ENCODE assay signal across 8 cellular contexts in the genomic region with DNA sequence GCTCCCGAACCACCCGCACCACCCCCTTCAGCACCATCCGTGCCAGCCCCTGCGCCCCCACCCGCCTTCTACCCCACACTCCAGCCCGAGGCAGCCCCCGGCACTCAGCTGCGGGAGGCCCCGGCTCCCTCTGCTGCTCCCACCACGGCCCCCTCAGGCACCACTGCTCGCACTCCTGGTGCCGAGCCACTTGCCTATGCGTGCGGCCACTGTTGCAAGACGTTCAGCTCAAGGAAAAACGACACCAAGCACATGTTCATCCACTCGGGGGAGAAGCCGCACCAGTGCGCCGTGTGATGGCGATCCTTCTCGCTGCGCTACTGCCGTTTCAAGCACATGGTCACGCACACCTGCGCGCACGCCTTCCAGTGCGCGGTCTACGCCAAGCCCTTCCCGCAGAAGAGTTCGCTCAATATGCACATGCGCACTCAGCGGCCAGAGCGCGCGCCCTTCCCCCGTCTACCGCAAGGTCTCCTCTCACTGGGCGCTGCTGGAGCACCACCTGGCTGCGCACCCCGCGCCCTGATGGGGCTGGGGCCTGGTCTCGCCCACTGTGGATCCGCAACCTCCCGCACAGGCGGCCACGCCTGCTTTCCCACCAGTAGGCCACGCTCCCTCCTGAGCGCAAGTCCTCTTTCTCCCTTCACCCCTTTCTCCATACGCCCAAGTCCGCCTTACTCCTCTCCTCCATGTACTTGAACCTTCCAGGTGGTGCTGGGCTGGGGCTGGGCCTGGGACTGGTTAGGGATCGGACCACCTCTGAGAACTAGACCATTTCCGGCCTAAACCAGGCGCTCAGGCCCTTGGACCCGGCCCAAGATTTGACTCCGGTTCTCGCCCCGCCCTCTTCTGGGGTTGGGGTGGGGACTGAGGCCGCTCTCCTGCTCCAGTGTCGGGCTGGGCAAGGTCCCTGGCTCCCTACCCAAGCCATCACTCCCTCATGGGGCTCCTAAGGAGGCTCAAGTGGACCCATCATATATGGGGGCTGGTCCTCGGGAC.
DNase-seq lines count a peak whose midpoint lies in the region; ATAC-seq, FAIRE-seq and TF ChIP-seq lines count a peak whose summit lies in the region.
"Not testable (repeated sequence)": the region's sequence is repeated elsewhere in the genome, so short reads cannot be mapped to it uniquely, and the experiment has no call there.

No MANE protein-coding gene starts in this region.

- not testable (repeated sequence) for TF ChIP-seq EP300 in A549 (IDR thresholded peaks at IDR 0.05)

- peak; percentile 85 to 87 for ATAC-seq in A549
- ATAC-seq in HG03354 (IDR thresholded peaks at IDR 0.05; ENCODE audit: poor library complexity, severe bottlenecking, unreplicated experiment) = peak; percentile 28
- peak; percentile 22 for ATAC-seq in T-helper 17 cell
- ATAC-seq in activated T-helper 17 cell treated with anti-CD3 and anti-CD28 coated beads, Interleukin-2, amount 50 U/mL, for 72 hours (replicated peaks) = peak; percentile 67
- peak; percentile 88 for ATAC-seq in esophagus mucosa
- peak; percentile 85 to 86 for ATAC-seq in right cardiac atrium
- ATAC-seq in mucosa of descending colon = peak; percentile 87
- peak; percentile 33 to 40 for ATAC-seq in stimulated activated naive B cell treated with anti-CD40 and anti-IgM and Interleukin-4, amounts not matched to agents 10 μg/mL and 1 μg/mL and 100 μg/mL, for 72 hours (replicated peaks)

- H3K4me3 ChIP-seq in A549; right cardiac atrium (ENCODE audit: low read length); mucosa of descending colon: not testable (repeated sequence)

- TF ChIP-seq RAD21 in A549 (conservative IDR thresholded peaks at IDR 0.05 in 1 of 2, IDR thresholded peaks at IDR 0.05 in 1 of 2) = not testable (repeated sequence)

- not testable (repeated sequence) for H3K9me3 ChIP-seq in A549; T-helper 17 cell (ENCODE audit: control insufficient read depth, low read length, poor library complexity, severe bottlenecking); right cardiac atrium (ENCODE audit: control insufficient read depth, low read length); mucosa of descending colon

- FAIRE-seq in A549 (lab: Jason Lieb, UNC) = not testable (repeated sequence)

- H3K4me3 Mint-ChIP-seq in T-helper 17 cell; activated T-helper 17 cell treated with anti-CD3 and anti-CD28 coated beads, Interleukin-2, amount 50 U/mL, for 72 hours; stimulated activated naive B cell treated with anti-CD40 and anti-IgM and Interleukin-4, amounts not matched to agents 10 μg/mL and 1 μg/mL and 100 μg/mL, for 72 hours: not testable (repeated sequence)

- CTCF ChIA-PET in A549 (lab: Yijun Ruan, JAX) = not testable (repeated sequence)

- not testable (repeated sequence) for H3K27me3 ChIP-seq in right cardiac atrium (ENCODE audit: control insufficient read depth, insufficient read depth)

- H3K4me1 Mint-ChIP-seq in T-helper 17 cell; activated T-helper 17 cell treated with anti-CD3 and anti-CD28 coated beads, Interleukin-2, amount 50 U/mL, for 72 hours; stimulated activated naive B cell treated with anti-CD40 and anti-IgM and Interleukin-4, amounts not matched to agents 10 μg/mL and 1 μg/mL and 100 μg/mL, for 72 hours: not testable (repeated sequence)

- not testable (repeated sequence) for TF ChIP-seq POLR2A in A549 (IDR thresholded peaks at IDR 0.05; ENCODE audit: low read length)

- not testable (repeated sequence) for H3K36me3 Mint-ChIP-seq in T-helper 17 cell (ENCODE audit: low read depth); activated T-helper 17 cell treated with anti-CD3 and anti-CD28 coated beads, Interleukin-2, amount 50 U/mL, for 72 hours (ENCODE audit: low read depth); stimulated activated naive B cell treated with anti-CD40 and anti-IgM and Interleukin-4, amounts not matched to agents 10 μg/mL and 1 μg/mL and 100 μg/mL, for 72 hours

- H3K4me2 ChIP-seq in A549 = peak overlapping the region; percentile 59; the same call in 2 of the 3 replicates

- not testable (repeated sequence) for H3K27ac Mint-ChIP-seq in T-helper 17 cell; activated T-helper 17 cell treated with anti-CD3 and anti-CD28 coated beads, Interleukin-2, amount 50 U/mL, for 72 hours; stimulated activated naive B cell treated with anti-CD40 and anti-IgM and Interleukin-4, amounts not matched to agents 10 μg/mL and 1 μg/mL and 100 μg/mL, for 72 hours

- not testable (repeated sequence) for H3K4me1 ChIP-seq in A549; right cardiac atrium (ENCODE audit: control insufficient read depth, insufficient read depth, low read length); mucosa of descending colon (ENCODE audit: low read depth)

- DNase-seq in A549 (ENCODE audit: low read depth in 1 of 2, low spot score in 1 of 2); T-helper 17 cell; right cardiac atrium; mucosa of descending colon; stimulated activated naive B cell treated with anti-CD40 and anti-IgM and Interleukin-4, amounts not matched to agents 10 μg/mL and 1 μg/mL and 100 μg/mL, for 72 hours: not testable (repeated sequence)

- peak overlapping the region; percentile 67 to 76; a peak in 5 of 6 replicates for H3K27ac ChIP-seq in A549
- not testable (repeated sequence) for H3K27ac ChIP-seq in right cardiac atrium (ENCODE audit: low read length)

- POLR2A ChIA-PET in A549 (lab: Yijun Ruan, JAX) = not testable (repeated sequence)

- 0% methylated on average over 1 of the region's 63 CpGs for WGBS in A549 (ENCODE audit: missing lambda C conversion rate)
- WGBS in right cardiac atrium = no CpG with 5 or more reads among the region's 63 CpGs

- H3K27me3 Mint-ChIP-seq in T-helper 17 cell; activated T-helper 17 cell treated with anti-CD3 and anti-CD28 coated beads, Interleukin-2, amount 50 U/mL, for 72 hours; stimulated activated naive B cell treated with anti-CD40 and anti-IgM and Interleukin-4, amounts not matched to agents 10 μg/mL and 1 μg/mL and 100 μg/mL, for 72 hours: not testable (repeated sequence)

- intact Hi-C loops in right cardiac atrium (cut with DNase I); mucosa of descending colon (cut with DNase I, micrococcal nuclease): not testable (repeated sequence)

- not testable (repeated sequence) for H3K36me3 ChIP-seq in mucosa of descending colon (ENCODE audit: low read depth)

- not testable (repeated sequence) for H3K9me3 Mint-ChIP-seq in activated T-helper 17 cell treated with anti-CD3 and anti-CD28 coated beads, Interleukin-2, amount 50 U/mL, for 72 hours; stimulated activated naive B cell treated with anti-CD40 and anti-IgM and Interleukin-4, amounts not matched to agents 10 μg/mL and 1 μg/mL and 100 μg/mL, for 72 hours

- not testable (repeated sequence) for TF ChIP-seq CTCF in A549 (IDR thresholded peaks at IDR 0.05); mucosa of descending colon (IDR thresholded peaks at IDR 0.05)

Comparison
In these comparisons a context has a peak if more than half of its experiments do, and no peak if none do; other contexts are left out.
1. ATAC-seq: peak in every context shown above with its lines; median percentile 88 in esophagus mucosa; 87 in mucosa of descending colon; 86 in A549; 86 in right cardiac atrium; 67 in activated T-helper 17 cell treated with anti-CD3 and anti-CD28 coated beads, Interleukin-2, amount 50 U/mL, for 72 hours; 36 in stimulated activated naive B cell treated with anti-CD40 and anti-IgM and Interleukin-4, amounts not matched to agents 10 μg/mL and 1 μg/mL and 100 μg/mL, for 72 hours; 28 in HG03354; 22 in T-helper 17 cell.